2 cellular contexts compared by ENCODE assay signal in the genomic region with DNA sequence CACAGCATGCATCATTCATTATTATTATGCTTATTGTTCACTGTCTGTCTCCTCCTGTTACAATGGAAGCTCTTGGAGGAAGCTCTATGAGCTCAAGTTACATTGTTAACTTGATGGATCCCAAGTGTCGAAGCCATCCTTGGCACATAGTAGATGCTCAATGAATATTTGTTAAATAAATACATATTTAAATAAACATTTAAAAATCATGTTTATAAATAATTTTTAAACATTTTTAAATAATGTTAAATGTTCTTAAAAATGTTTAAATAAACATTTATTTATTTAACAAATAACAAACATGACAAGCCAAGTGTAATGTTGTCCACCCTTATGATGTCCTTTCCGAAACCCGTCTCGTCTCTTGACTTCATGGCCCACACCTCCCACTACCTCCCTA.
TF ChIP-seq lines count a peak whose summit lies in the region.

No MANE protein-coding gene starts in this region.

TF ChIP-seq in GM12878, 131 proteins besides CTCF, POLR2A, EP300 and RAD21:
- TF ChIP-seq FOXK2 (IDR thresholded peaks at IDR 0.05) (no peak), ZBED1 (IDR thresholded peaks at IDR 0.05; ENCODE audit: borderline replicate concordance) (peak; percentile 24; the same call in 1 of the 2 replicates)

TF ChIP-seq in GM23338, 12 proteins besides CTCF, POLR2A, EP300 and RAD21:
- TF ChIP-seq POLR2AphosphoS5 (IDR thresholded peaks at IDR 0.05; ENCODE audit: low read depth), result no peak
- TF ChIP-seq ZNF462 (CRISPR knock-in tag; IDR thresholded peaks at IDR 0.05), result no peak
- no peak for TF ChIP-seq EZH2 (IDR thresholded peaks at IDR 0.05; ENCODE audit: low read depth, unreplicated experiment)
- no peak for TF ChIP-seq CREB1 (CRISPR knock-in tag; IDR thresholded peaks at IDR 0.05; ENCODE audit: low read depth)
- no peak for TF ChIP-seq ZNF114 (CRISPR knock-in tag; IDR thresholded peaks at IDR 0.05)
- TF ChIP-seq ETS1 (IDR thresholded peaks at IDR 0.05), result no peak
- no peak for TF ChIP-seq STAT1 (IDR thresholded peaks at IDR 0.05; ENCODE audit: unreplicated experiment)
- no peak for TF ChIP-seq ZNF331 (CRISPR knock-in tag; IDR thresholded peaks at IDR 0.05; ENCODE audit: low read depth)
- no peak for TF ChIP-seq EZH2phosphoT487 (IDR thresholded peaks at IDR 0.05; ENCODE audit: unreplicated experiment)
- TF ChIP-seq NANOG (IDR thresholded peaks at IDR 0.05; ENCODE audit: borderline replicate concordance), result no peak
- TF ChIP-seq JUNB (IDR thresholded peaks at IDR 0.05; ENCODE audit: unreplicated experiment), result no peak
- TF ChIP-seq REST (IDR thresholded peaks at IDR 0.05; ENCODE audit: unreplicated experiment), result no peak
